ENCODE assay signal across 8 cellular contexts in genomic region chr3:32392530-32393302, GRCh38. TPM values are rescaled to one million over a fixed set of nuclear protein-coding genes. Genes with fewer than 3 reads are reported as not detected.
DNase-seq lines count a peak whose midpoint lies in the region; ATAC-seq and TF ChIP-seq lines count a peak whose summit lies in the region.

No MANE protein-coding gene starts in this region.

- 40 to 46% methylated on average over 18 of the region's 18 CpGs for WGBS in lower leg skin, 2 donors

- intact Hi-C loops in colonic mucosa (cut with DNase I) (loop anchor here (10.0 kb wide), 1 partner anchor 88 kb away; no protein-coding TSS in a partner anchor), lower leg skin (cut with DNase I; ENCODE audit: low total_unique reads) (no loop called here)

- H3K4me3 ChIP-seq in colonic mucosa (peak overlapping the region; percentile 57), lower leg skin (ENCODE audit: low read depth, poor library complexity, severe bottlenecking) (peak overlapping the region; percentile 51), subcutaneous abdominal adipose tissue (ENCODE audit: low read depth in 1 of 5, low read length in 5 of 5) (peak overlapping the region; percentile 68 to 85 (median 79))

- no peak for TF ChIP-seq POLR2A in lower leg skin (IDR thresholded peaks at IDR 0.05)

- H3K27ac ChIP-seq in colonic mucosa (peak overlapping the region; percentile 59), subcutaneous abdominal adipose tissue (ENCODE audit: low read depth, low read length) (peak overlapping the region; percentile 91)

- H3K9ac ChIP-seq in colonic mucosa (ENCODE audit: low read depth in 2 of 2, low read length in 2 of 2) (peak overlapping the region; percentile 65 to 73), subcutaneous abdominal adipose tissue (ENCODE audit: low read length in 5 of 5) (peak overlapping the region; percentile 56 to 87 (median 83))

- H3K27me3 ChIP-seq in colonic mucosa (no peaks in the 10 kb centered on the region), subcutaneous abdominal adipose tissue (ENCODE audit: control insufficient read depth in 5 of 5, insufficient read depth in 4 of 5, low read length in 5 of 5) (no peaks in the 10 kb centered on the region)

- H3K36me3 ChIP-seq in colonic mucosa (no peaks in the 10 kb centered on the region), subcutaneous abdominal adipose tissue (ENCODE audit: control insufficient read depth in 5 of 5, insufficient read depth in 5 of 5, low read length in 5 of 5) (no peaks in the 10 kb centered on the region)

- H3K9me3 ChIP-seq in colonic mucosa (no peaks in the 10 kb centered on the region), subcutaneous abdominal adipose tissue (ENCODE audit: control insufficient read depth in 5 of 5, low read length in 5 of 5) (no peaks in the 10 kb centered on the region)

- H3K4me1 ChIP-seq in colonic mucosa (no peaks in the 10 kb centered on the region), subcutaneous abdominal adipose tissue (ENCODE audit: control insufficient read depth in 5 of 5, insufficient read depth in 5 of 5, low read length in 5 of 5) (peaks cover 0 to 23% (median 16%) of the 10 kb centered on the region in 5 donors)

- ATAC-seq in SK-N-SH treated with all-trans-retinoic acid at 6 μM for 48 hours (peak; percentile 79), HG02852 (IDR thresholded peaks at IDR 0.05; ENCODE audit: unreplicated experiment) (no peak)

- DNase-seq in NCI-H748 (lab: John Stamatoyannopoulos, UW; ENCODE audit: unreplicated experiment) (peak; percentile 22), NCI-H748 treated with DMSO at 0.1 percent for 48 hours (lab: John Stamatoyannopoulos, UW) (no peak), colonic mucosa (peak; percentile 45), lower leg skin (ENCODE audit: low spot score in 2 of 2) (peak; percentile 63 to 92), medulla oblongata (ENCODE audit: extremely low spot score) (no peak)

- no peak for TF ChIP-seq CTCF in colonic mucosa (IDR thresholded peaks at IDR 0.05)
- TF ChIP-seq CTCF in lower leg skin (IDR thresholded peaks at IDR 0.05): no peak

TF ChIP-seq in SK-N-SH treated with all-trans-retinoic acid at 6 μM for 48 hours, 23 proteins besides CTCF, POLR2A, EP300 and RAD21:
- TF ChIP-seq BACH2 (CRISPR knock-in tag; IDR thresholded peaks at IDR 0.05; ENCODE audit: borderline replicate concordance) (no peak), SNAI2 (CRISPR knock-in tag; IDR thresholded peaks at IDR 0.05) (no peak), ISL1 (CRISPR knock-in tag; IDR thresholded peaks at IDR 0.05) (no peak), ESRRG (CRISPR knock-in tag; IDR thresholded peaks at IDR 0.05) (no peak), GLIS3 (CRISPR knock-in tag; IDR thresholded peaks at IDR 0.05) (no peak), ZC3H10 (CRISPR knock-in tag; IDR thresholded peaks at IDR 0.05) (no peak), ZNF8 (CRISPR knock-in tag; IDR thresholded peaks at IDR 0.05) (no peak), ZNF70 (CRISPR knock-in tag; IDR thresholded peaks at IDR 0.05) (no peak), OSR1 (CRISPR knock-in tag; IDR thresholded peaks at IDR 0.05) (no peak)

RNA-seq across cellular contexts. Expression of gene CMTM7, which starts 1.1 kb away (rescaled TPM):
- total RNA-seq in colonic mucosa (1 to 10 TPM; 5.8 to 5.9 TPM), lower leg skin (10 to 100 TPM in 3 of 4 donors, 1 to 10 TPM in 1; 9.8 to 12.3 (median 11.4) TPM)

Comparison
In these comparisons a context has a peak if more than half of its experiments do, and no peak if none do; other contexts are left out.
1. DNase-seq: peak in NCI-H748 (single experiment), colonic mucosa (single experiment) and lower leg skin (2 of 2); none in NCI-H748 treated with DMSO at 0.1 percent for 48 hours (single experiment) and medulla oblongata (single experiment).
2. Peak in every context shown above with its lines, with median percentiles within 50 percentile points of each other: H3K4me3 ChIP-seq.